22 cellular contexts compared by ENCODE assay signal in the genomic region with DNA sequence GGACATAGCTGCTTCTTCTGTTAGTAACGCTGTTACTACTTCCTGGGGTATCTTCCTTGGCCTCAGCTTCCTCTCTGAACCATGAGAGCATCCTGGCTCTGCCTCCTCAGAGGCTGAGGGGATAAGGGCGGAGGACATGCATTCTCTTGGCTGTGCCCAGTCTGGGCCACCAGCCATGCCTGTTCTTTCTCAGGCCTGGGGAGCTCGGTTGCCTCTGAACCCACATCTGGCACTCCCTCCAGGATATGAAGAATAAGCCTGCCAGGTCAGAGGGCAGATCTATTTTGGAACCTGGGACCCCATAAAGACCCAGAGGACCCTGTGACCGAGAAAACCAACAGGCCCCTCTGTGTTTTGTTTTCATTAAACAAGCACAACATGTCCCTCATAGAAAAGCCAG. TPM values are rescaled to one million over a fixed set of nuclear protein-coding genes. Genes with fewer than 3 reads are reported as not detected.
A peak's percentile ranks its signal among the peaks of the same experiment; 100 is the strongest.
DNase-seq lines count a peak whose midpoint lies in the region; ATAC-seq and TF ChIP-seq lines count a peak whose summit lies in the region.
"Had no signal": no experiment of that assay in that cellular context is flagged by ENCODE, and none has a peak within 500 bp of the region (broad histone marks: within the 10 kb centered on the region; RNA-seq: fewer than 3 reads in every experiment).

No MANE protein-coding gene starts in this region.

- DNase-seq in Right ventricle myocardium superior (peak; percentile 48), left ventricle myocardium superior (no peak), medulla oblongata (ENCODE audit: extremely low spot score) (peak; percentile 13), ovary (peak in 3 of 5 donors; percentile 46 to 81 (median 62)), testis (peak; percentile 58), HPDE6-E6E7 (ENCODE audit: extremely low spot score) (no peak), thyroid gland (no peak)
- DNase-seq in activated T-helper 1 cell treated with anti-CD3 and anti-CD28 coated beads, Interleukin-12 subunit alpha, Interleukin-12 subunit beta, Interleukin-2, Interleukin-4 antibody, amounts not matched to agents 30 ng/mL and 10 ng/mL and 1 ng/mL, durations not matched to agents 14 hours and 24 hours and 36 hours (ENCODE audit: low spot score), result no peak
- DNase-seq: AML-193; Caco-2; CD4-positive, alpha-beta T cell; DMS79; GDM1; GM23248; H7; HFFc6 had no signal

- no peaks in the 10 kb centered on the region for H3K27me3 ChIP-seq in ovary
- H3K27me3 ChIP-seq in testis, result no peaks in the 10 kb centered on the region
- no peaks in the 10 kb centered on the region for H3K27me3 ChIP-seq in thyroid gland

- WGBS in ovary, 3 donors, result 16 to 23% (median 16%) methylated on average over 4 of the region's 4 CpGs
- WGBS in testis, 2 donors, result 38 to 42% methylated on average over 3 to 4 of the region's 4 CpGs
- 68 to 80% methylated on average over 3 to 4 of the region's 4 CpGs for WGBS in thyroid gland, 2 donors

- H3K9me3 ChIP-seq in ovary (no peaks in the 10 kb centered on the region), testis (no peaks in the 10 kb centered on the region), thyroid gland (no peaks in the 10 kb centered on the region)
- H3K9me3 ChIP-seq: A549 had no signal

- ATAC-seq in Right ventricle myocardium superior (ENCODE audit: poor library complexity), result no peak
- no peak for ATAC-seq in left ventricle myocardium superior
- ATAC-seq: A549, HCT116 had no signal

- no peak overlapping the region for H3K4me3 Mint-ChIP-seq in activated T-helper 1 cell treated with anti-CD3 and anti-CD28 coated beads, Interleukin-12 subunit alpha, Interleukin-12 subunit beta, Interleukin-2, Interleukin-4 antibody, amounts not matched to agents 30 ng/mL and 10 ng/mL and 1 ng/mL, durations not matched to agents 14 hours and 24 hours and 36 hours
- H3K4me3 Mint-ChIP-seq: CD4-positive, alpha-beta T cell; HFFc6 had no signal

- H3K27me3 Mint-ChIP-seq in activated T-helper 1 cell treated with anti-CD3 and anti-CD28 coated beads, Interleukin-12 subunit alpha, Interleukin-12 subunit beta, Interleukin-2, Interleukin-4 antibody, amounts not matched to agents 30 ng/mL and 10 ng/mL and 1 ng/mL, durations not matched to agents 14 hours and 24 hours and 36 hours (ENCODE audit: insufficient read depth), result peaks cover 5% of the 10 kb centered on the region

- H3K4me1 ChIP-seq in ovary (ENCODE audit: insufficient read depth) (peaks cover 2% of the 10 kb centered on the region), testis (peaks cover 2% of the 10 kb centered on the region), thyroid gland (peaks cover 12% of the 10 kb centered on the region in 2 donors)
- H3K4me1 ChIP-seq: A549, Caco-2 had no signal

- TF ChIP-seq POLR2A in ovary (IDR thresholded peaks at IDR 0.05) (no peak), testis (IDR thresholded peaks at IDR 0.05) (no peak), thyroid gland (IDR thresholded peaks at IDR 0.05) (no peak)

- intact Hi-C loops in Right ventricle myocardium superior (cut with DNase I), result no loop called here
- intact Hi-C loops in left ventricle myocardium superior (cut with micrococcal nuclease), result no loop called here
- intact Hi-C loops in ovary (cut with DNase I), result no loop called here
- intact Hi-C loops in testis (cut with DNase I; ENCODE audit: low total_unique reads), result no loop called here
- intact Hi-C loops in thyroid gland (cut with DNase I), result no loop called here
- intact Hi-C loops in activated T-helper 1 cell treated with anti-CD3 and anti-CD28 coated beads, Interleukin-12 subunit alpha, Interleukin-12 subunit beta, Interleukin-2, Interleukin-4 antibody, amounts not matched to agents 30 ng/mL and 10 ng/mL and 1 ng/mL, durations not matched to agents 14 hours and 24 hours and 36 hours (cut with micrococcal nuclease), result no loop called here

- H3K9me3 Mint-ChIP-seq in activated T-helper 1 cell treated with anti-CD3 and anti-CD28 coated beads, Interleukin-12 subunit alpha, Interleukin-12 subunit beta, Interleukin-2, Interleukin-4 antibody, amounts not matched to agents 30 ng/mL and 10 ng/mL and 1 ng/mL, durations not matched to agents 14 hours and 24 hours and 36 hours, result no peaks in the 10 kb centered on the region
- H3K9me3 Mint-ChIP-seq: CD4-positive, alpha-beta T cell; HFFc6 had no signal

- no peak for TF ChIP-seq CTCF in ovary (IDR thresholded peaks at IDR 0.05)
- TF ChIP-seq CTCF in testis (IDR thresholded peaks at IDR 0.05), result no peak
- no peak for TF ChIP-seq CTCF in thyroid gland (IDR thresholded peaks at IDR 0.05)

- H3K27ac Mint-ChIP-seq in activated T-helper 1 cell treated with anti-CD3 and anti-CD28 coated beads, Interleukin-12 subunit alpha, Interleukin-12 subunit beta, Interleukin-2, Interleukin-4 antibody, amounts not matched to agents 30 ng/mL and 10 ng/mL and 1 ng/mL, durations not matched to agents 14 hours and 24 hours and 36 hours, result no peak overlapping the region
- H3K27ac Mint-ChIP-seq: CD4-positive, alpha-beta T cell; HFFc6 had no signal

- H3K4me1 Mint-ChIP-seq in activated T-helper 1 cell treated with anti-CD3 and anti-CD28 coated beads, Interleukin-12 subunit alpha, Interleukin-12 subunit beta, Interleukin-2, Interleukin-4 antibody, amounts not matched to agents 30 ng/mL and 10 ng/mL and 1 ng/mL, durations not matched to agents 14 hours and 24 hours and 36 hours (ENCODE audit: low read depth), result no peaks in the 10 kb centered on the region

- H3K36me3 ChIP-seq in ovary (no peaks in the 10 kb centered on the region), testis (ENCODE audit: low read depth, missing control alignments) (no peaks in the 10 kb centered on the region), thyroid gland (no peaks in the 10 kb centered on the region)

- H3K4me3 ChIP-seq in ovary (no peak overlapping the region), testis (no peak overlapping the region), thyroid gland (replicated peaks in 1 of 3) (no peak overlapping the region)
- H3K4me3 ChIP-seq: A549, GM23248 had no signal

- no peaks in the 10 kb centered on the region for H3K36me3 Mint-ChIP-seq in activated T-helper 1 cell treated with anti-CD3 and anti-CD28 coated beads, Interleukin-12 subunit alpha, Interleukin-12 subunit beta, Interleukin-2, Interleukin-4 antibody, amounts not matched to agents 30 ng/mL and 10 ng/mL and 1 ng/mL, durations not matched to agents 14 hours and 24 hours and 36 hours (ENCODE audit: low read depth)

- H3K27ac ChIP-seq in ovary (no peak overlapping the region), testis (no peak overlapping the region), thyroid gland (no peak overlapping the region)
- H3K27ac ChIP-seq: 22Rv1, A549, C4-2B, GM23248 had no signal

- TF ChIP-seq EP300 in ovary (IDR thresholded peaks at IDR 0.05), result no peak

RNA-seq across cellular contexts. Expression of gene ANGPT4, which starts 6.6 kb away (rescaled TPM):
- not detected for total RNA-seq in Right ventricle myocardium superior
- total RNA-seq in left ventricle myocardium superior, result 0.05 TPM
- total RNA-seq in ovary, result 10 to 100 TPM in 1 of 7 donors, 1 to 10 TPM in 4, under 1 TPM in 2; 0.58 to 10.7 (median 1.9) TPM
- 1 to 10 TPM; 3.0 to 3.7 TPM for polyA plus RNA-seq in ovary
- under 1 TPM; 0.56 to 0.79 TPM for total RNA-seq in testis
- polyA plus RNA-seq in testis (ENCODE audit: insufficient read depth, low read depth, low replicate concordance), result 1.2 TPM
- total RNA-seq in thyroid gland, result 1 to 10 TPM in 3 of 4 donors, under 1 TPM in 1; 0.40 to 3.8 (median 3.2) TPM
- not detected in 2 replicates for total RNA-seq in activated T-helper 1 cell treated with anti-CD3 and anti-CD28 coated beads, Interleukin-12 subunit alpha, Interleukin-12 subunit beta, Interleukin-2, Interleukin-4 antibody, amounts not matched to agents 30 ng/mL and 10 ng/mL and 1 ng/mL, durations not matched to agents 14 hours and 24 hours and 36 hours
- total RNA-seq: Caco-2; CD4-positive, alpha-beta T cell; GM23248; HFFc6; HT-29 had no signal
- polyA plus RNA-seq: BJ, GM23248 had no signal

Comparison
In these comparisons a context has a peak if more than half of its experiments do, and no peak if none do; other contexts are left out.
1. DNase-seq: peak in Right ventricle myocardium superior (single experiment), medulla oblongata (single experiment), ovary (3 of 5) and testis (single experiment); none in left ventricle myocardium superior (single experiment), HPDE6-E6E7 (single experiment), thyroid gland (0 of 2) and activated T-helper 1 cell treated with anti-CD3 and anti-CD28 coated beads, Interleukin-12 subunit alpha, Interleukin-12 subunit beta, Interleukin-2, Interleukin-4 antibody, amounts not matched to agents 30 ng/mL and 10 ng/mL and 1 ng/mL, durations not matched to agents 14 hours and 24 hours and 36 hours (single experiment).